ENCODE assay signal across 10 cellular contexts in the genomic region with DNA sequence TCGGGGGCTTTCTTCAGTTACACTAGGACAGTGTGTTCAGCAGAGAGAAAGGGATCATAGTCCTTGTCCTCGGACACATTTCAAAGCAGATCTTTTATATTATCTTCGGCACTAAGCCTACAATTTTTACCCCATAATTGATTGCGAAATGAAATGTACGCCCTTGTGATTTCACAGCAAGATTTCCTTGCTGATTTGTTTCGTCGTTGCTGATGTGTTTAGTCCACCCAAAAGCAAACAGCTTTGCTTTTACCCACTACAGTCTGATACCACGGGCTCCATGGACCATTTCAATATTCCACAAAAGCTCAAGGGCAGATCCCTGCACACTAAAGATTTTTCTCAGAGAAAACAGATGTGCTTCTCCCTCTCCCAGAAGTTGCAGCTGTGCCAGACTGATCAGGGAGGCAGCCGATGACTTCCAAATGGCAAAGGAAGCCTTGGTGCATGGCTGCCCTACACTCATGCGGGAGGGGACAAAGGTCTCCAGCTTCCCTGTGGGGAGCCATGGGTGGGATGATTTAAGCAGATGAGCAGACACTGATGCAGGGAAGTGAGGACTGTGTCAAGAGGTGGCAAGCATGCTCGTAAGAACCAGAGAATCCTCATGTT.
DNase-seq lines count a peak whose midpoint lies in the region; ATAC-seq and TF ChIP-seq lines count a peak whose summit lies in the region.
"Had no signal": no experiment of that assay in that cellular context is flagged by ENCODE, and none has a peak within 500 bp of the region (broad histone marks: within the 10 kb centered on the region; RNA-seq: fewer than 3 reads in every experiment).

No MANE protein-coding gene starts in this region.

- no peak overlapping the region for H3K9ac ChIP-seq in neuronal stem cell (ENCODE audit: low read depth, low read length, poor library complexity)

- H2AFZ ChIP-seq in neuronal stem cell (ENCODE audit: low read length): no peak overlapping the region

- H3K23ac ChIP-seq in neuronal stem cell (ENCODE audit: low read depth, low read length, poor library complexity): no peak overlapping the region

- H3K27me3 ChIP-seq in heart left ventricle: no peaks in the 10 kb centered on the region
- H3K27me3 ChIP-seq in neuronal stem cell (ENCODE audit: control insufficient read depth in 3 of 3, insufficient read depth in 3 of 3, low read depth in 1 of 3, low read length in 3 of 3): no peaks in the 10 kb centered on the region

- H3K27me3 Mint-ChIP-seq in T-helper 17 cell (no peaks in the 10 kb centered on the region), progenitor cell of endocrine pancreas (no peaks in the 10 kb centered on the region)

- ATAC-seq in T-helper 17 cell: no peak
- ATAC-seq in heart left ventricle: peak in 3 of 4 donors; percentile 12 to 35 (median 18)
- no peak for ATAC-seq in HG02870 (IDR thresholded peaks at IDR 0.05; ENCODE audit: unreplicated experiment)
- ATAC-seq: CD8-positive, alpha-beta T cell had no signal

- H2BK5ac ChIP-seq in neuronal stem cell (ENCODE audit: low read length): no peak overlapping the region

- H3K4me3 Mint-ChIP-seq in T-helper 17 cell (no peak overlapping the region), progenitor cell of endocrine pancreas (ENCODE audit: low read depth) (no peak overlapping the region)
- H3K4me3 Mint-ChIP-seq: CD8-positive, alpha-beta T cell had no signal

- no peak overlapping the region for H2BK12ac ChIP-seq in neuronal stem cell (ENCODE audit: low read length)

- H3K27ac ChIP-seq in heart left ventricle (peak overlapping the region in 9 of 12 donors; percentile 6 to 85 (median 50)), neuronal stem cell (replicated peaks; ENCODE audit: low read length) (no peak overlapping the region)

- WGBS in heart left ventricle, 4 donors: 56 to 71% (median 65%) methylated on average over 11 of the region's 11 CpGs
- no CpG with 5 or more reads among the region's 11 CpGs for WGBS in neuronal stem cell (ENCODE audit: extremely low coverage in 2 of 2, insufficient read length in 2 of 2, insufficient replicate concordance in 1 of 2), 2 donors

- H3K36me3 ChIP-seq in heart left ventricle (peaks cover 0 to 14% (median 0%) of the 10 kb centered on the region in 9 donors), neuronal stem cell (replicated peaks in 1 of 2; ENCODE audit: control insufficient read depth in 2 of 2, insufficient read depth in 2 of 2, low read length in 2 of 2) (peaks cover 9 to 31% of the 10 kb centered on the region in 2 donors)

- no peak overlapping the region for H2AK5ac ChIP-seq in neuronal stem cell (ENCODE audit: low read depth, low read length)

- H3K14ac ChIP-seq in neuronal stem cell (ENCODE audit: low read length): no peak overlapping the region

- H2BK120ac ChIP-seq in neuronal stem cell (ENCODE audit: low read depth, low read length): no peak overlapping the region

- H2BK15ac ChIP-seq in neuronal stem cell (ENCODE audit: low read length): no peak overlapping the region

- no peak overlapping the region for H3K4me2 ChIP-seq in neuronal stem cell (ENCODE audit: insufficient read depth, low read length, poor library complexity, severe bottlenecking)

- DNase-seq in AG20443 (ENCODE audit: low spot score) (peak; percentile 52), T-helper 17 cell (no peak), heart left ventricle (no peak), progenitor cell of endocrine pancreas (ENCODE audit: low spot score, unreplicated experiment) (no peak), neuronal stem cell (ENCODE audit: low spot score) (no peak), posterior cingulate gyrus (no peak)
- no peak for DNase-seq in central memory CD4-positive, alpha-beta T cell
- DNase-seq: activated naive CD4-positive, alpha-beta T cell treated with anti-CD3 and anti-CD28 coated beads, Interleukin-2, amount 50 U/mL, for 16 hours; CD8-positive, alpha-beta T cell had no signal

- TF ChIP-seq CTCF in heart left ventricle (IDR thresholded peaks at IDR 0.05) (no peak), progenitor cell of endocrine pancreas (IDR thresholded peaks at IDR 0.05; ENCODE audit: unreplicated experiment) (no peak)

- peak overlapping the region; percentile 93 for H3K27ac Mint-ChIP-seq in T-helper 17 cell
- H3K27ac Mint-ChIP-seq in progenitor cell of endocrine pancreas: peak overlapping the region; percentile 46

- no peak for TF ChIP-seq POLR2A in heart left ventricle (IDR thresholded peaks at IDR 0.05)

- H3K4me3 ChIP-seq in heart left ventricle: peak overlapping the region in 3 of 12 donors; percentile 2 to 20 (median 20)
- no peak overlapping the region for H3K4me3 ChIP-seq in neuronal stem cell (ENCODE audit: low read length in 2 of 2)

- H4K8ac ChIP-seq in neuronal stem cell (ENCODE audit: low read depth, low read length): no peak overlapping the region

- H3K4me1 ChIP-seq in heart left ventricle: peaks cover 0 to 54% (median 32%) of the 10 kb centered on the region in 12 donors
- H3K4me1 ChIP-seq in neuronal stem cell (ENCODE audit: control insufficient read depth in 2 of 2, insufficient read depth in 1 of 2, low read depth in 1 of 2, low read length in 2 of 2): peaks cover 12 to 22% of the 10 kb centered on the region in 2 donors

- H3K4me1 Mint-ChIP-seq in T-helper 17 cell (peaks cover 51% of the 10 kb centered on the region), progenitor cell of endocrine pancreas (ENCODE audit: low read depth) (peaks cover 18% of the 10 kb centered on the region)

- peaks cover 2% of the 10 kb centered on the region for H3K79me1 ChIP-seq in neuronal stem cell (ENCODE audit: low read depth, low read length)

- H3K4ac ChIP-seq in neuronal stem cell (ENCODE audit: low read length): no peak overlapping the region

- intact Hi-C loops in heart left ventricle (cut with DNase I) (loop anchor here in 1 of 10 donors (5.0 kb wide), 1 partner anchor 47 kb away; no protein-coding TSS in a partner anchor), posterior cingulate gyrus (cut with DNase I) (loop anchor here (10.0 kb wide), 1 partner anchor 69 kb away; no protein-coding TSS in a partner anchor)

- H3K9me3 ChIP-seq in T-helper 17 cell (ENCODE audit: control insufficient read depth, low read length, poor library complexity, severe bottlenecking) (no peaks in the 10 kb centered on the region), heart left ventricle (no peaks in the 10 kb centered on the region), neuronal stem cell (replicated peaks in 1 of 2; ENCODE audit: control insufficient read depth in 2 of 2, insufficient read depth in 1 of 2, low read depth in 1 of 2, low read length in 2 of 2) (peaks cover 4 to 10% of the 10 kb centered on the region in 2 donors)

- H3K18ac ChIP-seq in neuronal stem cell (ENCODE audit: low read length): no peak overlapping the region

- H4K91ac ChIP-seq in neuronal stem cell (ENCODE audit: low read depth, low read length, poor library complexity): no peak overlapping the region

- no peaks in the 10 kb centered on the region for H3K9me3 Mint-ChIP-seq in progenitor cell of endocrine pancreas (ENCODE audit: low read depth)
- H3K9me3 Mint-ChIP-seq: CD8-positive, alpha-beta T cell had no signal

- H3K36me3 Mint-ChIP-seq in T-helper 17 cell (ENCODE audit: low read depth) (peaks cover 4% of the 10 kb centered on the region), progenitor cell of endocrine pancreas (ENCODE audit: insufficient read depth) (peaks cover 15% of the 10 kb centered on the region)

Comparison
In these comparisons a context has a peak if more than half of its experiments do, and no peak if none do; other contexts are left out.
1. ATAC-seq: peak in heart left ventricle (3 of 4); none in T-helper 17 cell (single experiment) and HG02870 (single experiment).